6 cellular contexts compared by ENCODE assay signal in genomic region chr7:141737118-141737835, GRCh38. TPM values are rescaled to one million over a fixed set of nuclear protein-coding genes. Genes with fewer than 3 reads are reported as not detected.
DNase-seq lines count a peak whose midpoint lies in the region; ATAC-seq and TF ChIP-seq lines count a peak whose summit lies in the region.

No MANE protein-coding gene starts in this region.

- no peaks in the 10 kb centered on the region for H3K27me3 ChIP-seq in transverse colon

- H3K36me3 ChIP-seq in transverse colon = peaks cover 0 to 24% (median 6%) of the 10 kb centered on the region in 4 donors

- DNase-seq in HT1080 (ENCODE audit: low read depth) = peak; percentile 9
- DNase-seq in T-helper 17 cell = no peak
- DNase-seq in glutamatergic neuron = no peak
- DNase-seq in transverse colon = peak; percentile 44

- H3K4me1 ChIP-seq in transverse colon = peaks cover 11 to 28% (median 18%) of the 10 kb centered on the region in 4 donors

- H3K9me3 ChIP-seq in T-helper 17 cell (ENCODE audit: control insufficient read depth, low read length, poor library complexity, severe bottlenecking) = no peaks in the 10 kb centered on the region
- H3K9me3 ChIP-seq in transverse colon = no peaks in the 10 kb centered on the region

- no peak for TF ChIP-seq POLR2A in transverse colon (IDR thresholded peaks at IDR 0.05)

- ATAC-seq in T-helper 17 cell (peak; percentile 8), GM18873 (IDR thresholded peaks at IDR 0.05; ENCODE audit: low FRiP score, unreplicated experiment) (no peak), GM19463 (IDR thresholded peaks at IDR 0.05; ENCODE audit: unreplicated experiment) (no peak)

- in situ Hi-C loops in transverse colon (cut with MboI; ENCODE audit: low pct_ligation_motif_present in 1 of 4, low pct_unique_long_range_greater_than_20kb in 1 of 4, low sequenced_read_pairs in 3 of 4) = no loop called here

- intact Hi-C loops in transverse colon (cut with DNase I; ENCODE audit: low total_unique reads) = no loop called here

- H3K27ac Mint-ChIP-seq in T-helper 17 cell (peak overlapping the region; percentile 100), glutamatergic neuron (ENCODE audit: unreplicated experiment) (no peak overlapping the region)

- TF ChIP-seq EP300 in transverse colon (IDR thresholded peaks at IDR 0.05; ENCODE audit: low read depth) = no peak

- TF ChIP-seq CTCF in glutamatergic neuron (IDR thresholded peaks at IDR 0.05; ENCODE audit: partially characterized antibody, unreplicated experiment) (no peak), transverse colon (IDR thresholded peaks at IDR 0.05) (no peak)

- H3K4me3 Mint-ChIP-seq in T-helper 17 cell (peak overlapping the region; percentile 99), glutamatergic neuron (ENCODE audit: unreplicated experiment) (peak overlapping the region; percentile 89)

- 44 to 47% methylated on average over 9 to 11 of the region's 11 CpGs for WGBS in transverse colon (ENCODE audit: low coverage in 1 of 2), 2 donors

- H3K36me3 Mint-ChIP-seq in T-helper 17 cell (ENCODE audit: low read depth) = peaks cover 7% of the 10 kb centered on the region
- H3K36me3 Mint-ChIP-seq in glutamatergic neuron (ENCODE audit: unreplicated experiment) = no peaks in the 10 kb centered on the region

- peak overlapping the region; percentile 41 to 96 (median 68) for H3K4me3 ChIP-seq in transverse colon

- H3K27ac ChIP-seq in transverse colon = peak overlapping the region; percentile 90 to 91 (median 90)

- H3K4me1 Mint-ChIP-seq in T-helper 17 cell (peaks cover 27% of the 10 kb centered on the region), glutamatergic neuron (ENCODE audit: low read depth, unreplicated experiment) (peaks cover 4% of the 10 kb centered on the region)

- no peaks in the 10 kb centered on the region for H3K9me3 Mint-ChIP-seq in glutamatergic neuron (ENCODE audit: unreplicated experiment)

- H3K27me3 Mint-ChIP-seq in T-helper 17 cell = no peaks in the 10 kb centered on the region
- no peaks in the 10 kb centered on the region for H3K27me3 Mint-ChIP-seq in glutamatergic neuron (ENCODE audit: unreplicated experiment)

RNA-seq across cellular contexts. Expression of gene SSBP1, which starts 0.9 kb away (rescaled TPM):
- total RNA-seq in HT1080 (2014; rRNA removed; shearing (Covaris generic)) = 370 and 377 TPM in 2 replicates
- 379 and 433 TPM in 2 replicates for polyA plus RNA-seq in HT1080 (2015; cell fraction: cytosol; rRNA removed)
- polyA plus RNA-seq in HT1080 (2015; cell fraction: nucleus; rRNA removed) = 311 and 333 TPM in 2 replicates
- total RNA-seq in T-helper 17 cell = 10 to 100 TPM; 81.3 to 91.3 TPM
- 123 TPM for total RNA-seq in glutamatergic neuron (ENCODE audit: unreplicated experiment)
- 10 to 100 TPM; 12.9 to 83.8 (median 50.7) TPM for total RNA-seq in transverse colon

RNA-seq across cellular contexts. Expression of gene TAS2R3, which starts 26.6 kb away (rescaled TPM):
- total RNA-seq in HT1080 (2014; rRNA removed; shearing (Covaris generic)) = 0.10 TPM in 1 of 2 replicates, not detected in the other
- not detected in 2 replicates for polyA plus RNA-seq in HT1080 (2015; cell fraction: cytosol; rRNA removed)
- polyA plus RNA-seq in HT1080 (2015; cell fraction: nucleus; rRNA removed) = 0.12 TPM in 1 of 2 replicates, not detected in the other
- total RNA-seq in T-helper 17 cell (under 1 TPM; 0.42 to 0.87 TPM), glutamatergic neuron (ENCODE audit: unreplicated experiment) (1.6 TPM), transverse colon (1 to 10 TPM in 3 of 4 donors, not detected in 1; 2.3 to 7.5 (median 2.6) TPM)

RNA-seq across cellular contexts. Expression of gene WEE2, which starts 29.1 kb away (rescaled TPM):
- total RNA-seq in HT1080 (2014; rRNA removed; shearing (Covaris generic)) = 0.03 TPM in 2 replicates
- not detected in 2 replicates for polyA plus RNA-seq in HT1080 (2015; cell fraction: cytosol; rRNA removed)
- not detected in 2 replicates for polyA plus RNA-seq in HT1080 (2015; cell fraction: nucleus; rRNA removed)
- total RNA-seq in T-helper 17 cell = not detected
- not detected for total RNA-seq in glutamatergic neuron (ENCODE audit: unreplicated experiment)
- not detected for total RNA-seq in transverse colon

RNA-seq across cellular contexts. Expression of gene DENND11, which starts 35.3 kb away (rescaled TPM):
- total RNA-seq in HT1080 (2014; rRNA removed; shearing (Covaris generic)) = 12.5 and 15.7 TPM in 2 replicates
- polyA plus RNA-seq in HT1080 (2015; cell fraction: cytosol; rRNA removed) = 9.1 and 12.6 TPM in 2 replicates
- polyA plus RNA-seq in HT1080 (2015; cell fraction: nucleus; rRNA removed) = 33.4 and 33.9 TPM in 2 replicates
- total RNA-seq in T-helper 17 cell = 10 to 100 TPM; 34.1 to 37.6 TPM
- 9.5 TPM for total RNA-seq in glutamatergic neuron (ENCODE audit: unreplicated experiment)
- total RNA-seq in transverse colon = 10 to 100 TPM; 13.1 to 43.8 (median 30.7) TPM

RNA-seq across cellular contexts. Expression of gene TAS2R4, which starts 39.2 kb away (rescaled TPM):
- total RNA-seq in HT1080 (2014; rRNA removed; shearing (Covaris generic)) = 0.14 and 0.63 TPM in 2 replicates
- polyA plus RNA-seq in HT1080 (2015; cell fraction: cytosol; rRNA removed) = 0.07 TPM in 1 of 2 replicates, not detected in the other
- 1.1 TPM in 2 replicates for polyA plus RNA-seq in HT1080 (2015; cell fraction: nucleus; rRNA removed)
- under 1 TPM; 0.37 to 0.50 TPM for total RNA-seq in T-helper 17 cell
- total RNA-seq in glutamatergic neuron (ENCODE audit: unreplicated experiment) = 1.0 TPM
- 1 to 10 TPM; 1.2 to 3.5 (median 2.5) TPM for total RNA-seq in transverse colon

Comparison
In these comparisons a context has a peak if more than half of its experiments do, and no peak if none do; other contexts are left out.
1. DNase-seq: peak in HT1080 (single experiment) and transverse colon (single experiment); none in T-helper 17 cell (0 of 3) and glutamatergic neuron (single experiment).